16 cellular contexts compared by ENCODE assay signal in the genomic region with DNA sequence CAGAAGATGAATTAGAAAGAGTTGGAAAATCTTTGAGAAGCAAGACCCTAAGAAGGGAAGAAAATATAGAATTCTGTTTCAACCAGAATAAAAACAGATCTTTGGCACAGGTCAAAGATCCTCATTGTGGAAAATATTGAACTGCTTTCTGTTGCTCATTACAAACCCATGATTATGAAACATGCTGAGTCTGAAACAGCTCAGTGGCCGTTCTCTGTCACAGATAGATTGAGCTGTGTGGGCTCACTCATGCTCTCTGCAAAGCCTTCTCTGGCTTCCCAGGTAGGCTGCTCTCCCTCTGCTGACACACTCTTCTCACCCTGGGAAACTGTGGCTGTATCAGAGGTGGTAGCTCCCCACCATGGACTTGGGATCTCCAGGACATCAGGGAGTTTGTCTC. TPM values are rescaled to one million over a fixed set of nuclear protein-coding genes. Genes with fewer than 3 reads are reported as not detected.
DNase-seq lines count a peak whose midpoint lies in the region; ATAC-seq lines count a peak whose summit lies in the region.
"Had no signal": no experiment of that assay in that cellular context is flagged by ENCODE, and none has a peak within 500 bp of the region (broad histone marks: within the 10 kb centered on the region; RNA-seq: fewer than 3 reads in every experiment).

No MANE protein-coding gene starts in this region.

- POLR2A ChIA-PET in activated CD4-positive, alpha-beta memory T cell treated with anti-CD3 and anti-CD28 coated beads, Interleukin-2, amount 10 ng/mL, durations not matched to agents 7 days and 5 days (lab: Charles Lee) = no interaction called here

- DNase-seq in GM03348 (ENCODE audit: low spot score) = peak; percentile 52
- DNase-seq in T-helper 17 cell = no peak
- peak; percentile 66 for DNase-seq in fibroblast of peridontal ligament (ENCODE audit: extremely low read depth)
- DNase-seq in stimulated activated effector memory CD8-positive, alpha-beta T cell treated with anti-CD3 and anti-CD28 coated beads, Interleukin-12 subunit alpha, Interleukin-12 subunit beta, amount 100 ng/mL, for 72 hours (ENCODE audit: low spot score in 2 of 2) = no peak
- DNase-seq in SW 1271 (lab: John Stamatoyannopoulos, UW) = no peak
- DNase-seq in activated CD4-positive, alpha-beta memory T cell treated with anti-CD3 and anti-CD28 coated beads, Interleukin-2, amount 10 ng/mL, durations not matched to agents 7 days and 5 days = no peak
- DNase-seq in KG1 (lab: John Stamatoyannopoulos, UW) = no peak
- DNase-seq: ACHN; Calu3; CD4-positive, alpha-beta T cell; DMS53; NCI-H1105; NCI-H2081 treated with DMSO at 0.1 percent for 48 hours; NCI-H446 treated with DMSO at 0.1 percent for 48 hours; SJCRH30 had no signal

- ATAC-seq in T-helper 17 cell = no peak
- peak; percentile 45 for ATAC-seq in stimulated activated effector memory CD8-positive, alpha-beta T cell treated with anti-CD3 and anti-CD28 coated beads, Interleukin-12 subunit alpha, Interleukin-12 subunit beta, amount 100 ng/mL, for 72 hours
- ATAC-seq: Panc1 had no signal

- peak overlapping the region; percentile 49 for H3K27ac Mint-ChIP-seq in T-helper 17 cell
- H3K27ac Mint-ChIP-seq in stimulated activated effector memory CD8-positive, alpha-beta T cell treated with anti-CD3 and anti-CD28 coated beads, Interleukin-12 subunit alpha, Interleukin-12 subunit beta, amount 100 ng/mL, for 72 hours = no peak overlapping the region
- no peak overlapping the region for H3K27ac Mint-ChIP-seq in activated CD4-positive, alpha-beta memory T cell treated with anti-CD3 and anti-CD28 coated beads, Interleukin-2, amount 10 ng/mL, durations not matched to agents 7 days and 5 days
- H3K27ac Mint-ChIP-seq: CD4-positive, alpha-beta T cell had no signal

- H3K27me3 Mint-ChIP-seq in T-helper 17 cell = peaks cover 42% of the 10 kb centered on the region
- peaks cover 5% of the 10 kb centered on the region for H3K27me3 Mint-ChIP-seq in activated CD4-positive, alpha-beta memory T cell treated with anti-CD3 and anti-CD28 coated beads, Interleukin-2, amount 10 ng/mL, durations not matched to agents 7 days and 5 days

- no peaks in the 10 kb centered on the region for H3K9me3 Mint-ChIP-seq in stimulated activated effector memory CD8-positive, alpha-beta T cell treated with anti-CD3 and anti-CD28 coated beads, Interleukin-12 subunit alpha, Interleukin-12 subunit beta, amount 100 ng/mL, for 72 hours
- H3K9me3 Mint-ChIP-seq in activated CD4-positive, alpha-beta memory T cell treated with anti-CD3 and anti-CD28 coated beads, Interleukin-2, amount 10 ng/mL, durations not matched to agents 7 days and 5 days = no peaks in the 10 kb centered on the region
- H3K9me3 Mint-ChIP-seq: CD4-positive, alpha-beta T cell had no signal

- no peaks in the 10 kb centered on the region for H3K9me3 ChIP-seq in T-helper 17 cell (ENCODE audit: control insufficient read depth, low read length, poor library complexity, severe bottlenecking)
- H3K9me3 ChIP-seq: SJCRH30 had no signal

- CTCF ChIA-PET in activated CD4-positive, alpha-beta memory T cell treated with anti-CD3 and anti-CD28 coated beads, Interleukin-2, amount 10 ng/mL, durations not matched to agents 7 days and 5 days (lab: Charles Lee) = no interaction called here

- no peaks in the 10 kb centered on the region for H3K36me3 Mint-ChIP-seq in T-helper 17 cell (ENCODE audit: low read depth)
- no peaks in the 10 kb centered on the region for H3K36me3 Mint-ChIP-seq in stimulated activated effector memory CD8-positive, alpha-beta T cell treated with anti-CD3 and anti-CD28 coated beads, Interleukin-12 subunit alpha, Interleukin-12 subunit beta, amount 100 ng/mL, for 72 hours
- no peaks in the 10 kb centered on the region for H3K36me3 Mint-ChIP-seq in activated CD4-positive, alpha-beta memory T cell treated with anti-CD3 and anti-CD28 coated beads, Interleukin-2, amount 10 ng/mL, durations not matched to agents 7 days and 5 days (ENCODE audit: low read depth)

- H3K4me1 Mint-ChIP-seq in T-helper 17 cell = peaks cover 2% of the 10 kb centered on the region
- H3K4me1 Mint-ChIP-seq in stimulated activated effector memory CD8-positive, alpha-beta T cell treated with anti-CD3 and anti-CD28 coated beads, Interleukin-12 subunit alpha, Interleukin-12 subunit beta, amount 100 ng/mL, for 72 hours = no peaks in the 10 kb centered on the region
- no peaks in the 10 kb centered on the region for H3K4me1 Mint-ChIP-seq in activated CD4-positive, alpha-beta memory T cell treated with anti-CD3 and anti-CD28 coated beads, Interleukin-2, amount 10 ng/mL, durations not matched to agents 7 days and 5 days

- no peak overlapping the region for H3K4me3 Mint-ChIP-seq in T-helper 17 cell
- no peak overlapping the region for H3K4me3 Mint-ChIP-seq in stimulated activated effector memory CD8-positive, alpha-beta T cell treated with anti-CD3 and anti-CD28 coated beads, Interleukin-12 subunit alpha, Interleukin-12 subunit beta, amount 100 ng/mL, for 72 hours
- no peak overlapping the region for H3K4me3 Mint-ChIP-seq in activated CD4-positive, alpha-beta memory T cell treated with anti-CD3 and anti-CD28 coated beads, Interleukin-2, amount 10 ng/mL, durations not matched to agents 7 days and 5 days
- H3K4me3 Mint-ChIP-seq: CD4-positive, alpha-beta T cell had no signal

RNA-seq across cellular contexts. Expression of gene KRT38, which starts 3.4 kb away (rescaled TPM):
- total RNA-seq in T-helper 17 cell = not detected
- not detected for total RNA-seq in activated CD4-positive, alpha-beta memory T cell treated with anti-CD3 and anti-CD28 coated beads, Interleukin-2, amount 10 ng/mL, durations not matched to agents 7 days and 5 days
- total RNA-seq: Calu3; CD4-positive, alpha-beta T cell; SJCRH30 had no signal

RNA-seq across cellular contexts. Expression of gene KRT37, which starts 19.8 kb away (rescaled TPM):
- not detected for total RNA-seq in T-helper 17 cell
- not detected for total RNA-seq in activated CD4-positive, alpha-beta memory T cell treated with anti-CD3 and anti-CD28 coated beads, Interleukin-2, amount 10 ng/mL, durations not matched to agents 7 days and 5 days
- total RNA-seq: Calu3; CD4-positive, alpha-beta T cell; SJCRH30 had no signal

RNA-seq across cellular contexts. Expression of gene KRT32, which starts 23.0 kb away (rescaled TPM):
- total RNA-seq in T-helper 17 cell = not detected
- total RNA-seq in activated CD4-positive, alpha-beta memory T cell treated with anti-CD3 and anti-CD28 coated beads, Interleukin-2, amount 10 ng/mL, durations not matched to agents 7 days and 5 days = not detected
- total RNA-seq: Calu3; CD4-positive, alpha-beta T cell; SJCRH30 had no signal

RNA-seq across cellular contexts. Expression of gene KRT35, which starts 36.8 kb away (rescaled TPM):
- total RNA-seq in T-helper 17 cell = not detected
- not detected for total RNA-seq in activated CD4-positive, alpha-beta memory T cell treated with anti-CD3 and anti-CD28 coated beads, Interleukin-2, amount 10 ng/mL, durations not matched to agents 7 days and 5 days
- total RNA-seq: Calu3; CD4-positive, alpha-beta T cell; SJCRH30 had no signal

RNA-seq across cellular contexts. Expression of gene KRT36, which starts 45.5 kb away (rescaled TPM):
- not detected for total RNA-seq in T-helper 17 cell
- total RNA-seq in activated CD4-positive, alpha-beta memory T cell treated with anti-CD3 and anti-CD28 coated beads, Interleukin-2, amount 10 ng/mL, durations not matched to agents 7 days and 5 days = not detected
- total RNA-seq: Calu3; CD4-positive, alpha-beta T cell; SJCRH30 had no signal

Comparison
In these comparisons a context has a peak if more than half of its experiments do, and no peak if none do; other contexts are left out.
1. DNase-seq: peak in GM03348 (single experiment) and fibroblast of peridontal ligament (single experiment); none in T-helper 17 cell (0 of 3), stimulated activated effector memory CD8-positive, alpha-beta T cell treated with anti-CD3 and anti-CD28 coated beads, Interleukin-12 subunit alpha, Interleukin-12 subunit beta, amount 100 ng/mL, for 72 hours (0 of 2), SW 1271 (0 of 2), activated CD4-positive, alpha-beta memory T cell treated with anti-CD3 and anti-CD28 coated beads, Interleukin-2, amount 10 ng/mL, durations not matched to agents 7 days and 5 days (single experiment) and KG1 (single experiment).